Comparison of ENCODE assay signal across 10 cellular contexts in genomic region chr6:11386323-11386722, GRCh38.
A peak's percentile ranks its signal among the peaks of the same experiment; 100 is the strongest.
DNase-seq lines count a peak whose midpoint lies in the region; ATAC-seq lines count a peak whose summit lies in the region.
"Had no signal": no experiment of that assay in that cellular context is flagged by ENCODE, and none has a peak within 500 bp of the region (broad histone marks: within the 10 kb centered on the region; RNA-seq: fewer than 3 reads in every experiment).

No MANE protein-coding gene starts in this region.

- H3K27me3 Mint-ChIP-seq in stimulated activated naive CD8-positive, alpha-beta T cell treated with anti-CD3 and anti-CD28 coated beads, Interleukin-15, amount 100 ng/mL, for 72 hours = no peaks in the 10 kb centered on the region
- H3K27me3 Mint-ChIP-seq: naive thymus-derived CD4-positive, alpha-beta T cell had no signal

- DNase-seq in stimulated activated naive CD8-positive, alpha-beta T cell treated with anti-CD3 and anti-CD28 coated beads, Interleukin-15, amount 100 ng/mL, for 72 hours = no peak
- DNase-seq in stimulated activated naive CD8-positive, alpha-beta T cell treated with anti-CD3 and anti-CD28 coated beads, Interleukin-15, Interleukin-2, amounts not matched to agents 100 U/mL and 50 U/mL, for 24 hours = no peak
- DNase-seq in D341Med (ENCODE audit: low spot score) = no peak
- DNase-seq in cerebellar nuclear complex (lab: John Stamatoyannopoulos, UW) = no peak
- no peak for DNase-seq in hippocampal formation (lab: John Stamatoyannopoulos, UW)
- no peak for DNase-seq in NCI-H1694 treated with DMSO at 0.1 percent for 48 hours (lab: John Stamatoyannopoulos, UW)
- DNase-seq: naive thymus-derived CD4-positive, alpha-beta T cell had no signal

- no peak overlapping the region for H3K4me3 Mint-ChIP-seq in stimulated activated naive CD8-positive, alpha-beta T cell treated with anti-CD3 and anti-CD28 coated beads, Interleukin-15, amount 100 ng/mL, for 72 hours

- peaks cover 38% of the 10 kb centered on the region for H3K4me1 Mint-ChIP-seq in stimulated activated naive CD8-positive, alpha-beta T cell treated with anti-CD3 and anti-CD28 coated beads, Interleukin-15, amount 100 ng/mL, for 72 hours

- ATAC-seq in stimulated activated naive CD8-positive, alpha-beta T cell treated with anti-CD3 and anti-CD28 coated beads, Interleukin-15, amount 100 ng/mL, for 72 hours = peak; percentile 52
- no peak for ATAC-seq in stimulated activated naive CD8-positive, alpha-beta T cell treated with anti-CD3 and anti-CD28 coated beads, Interleukin-15, Interleukin-2, amounts not matched to agents 100 U/mL and 50 U/mL, for 24 hours
- ATAC-seq in GM21737 (IDR thresholded peaks at IDR 0.05; ENCODE audit: unreplicated experiment) (peak; percentile 60), HG03457 (IDR thresholded peaks at IDR 0.05; ENCODE audit: unreplicated experiment) (peak; percentile 57)
- ATAC-seq: HCT116; naive thymus-derived CD4-positive, alpha-beta T cell had no signal

- no peaks in the 10 kb centered on the region for H3K9me3 Mint-ChIP-seq in stimulated activated naive CD8-positive, alpha-beta T cell treated with anti-CD3 and anti-CD28 coated beads, Interleukin-15, amount 100 ng/mL, for 72 hours

- no peak overlapping the region for H3K27ac Mint-ChIP-seq in stimulated activated naive CD8-positive, alpha-beta T cell treated with anti-CD3 and anti-CD28 coated beads, Interleukin-15, amount 100 ng/mL, for 72 hours
